ENCODE assay signal across 14 cellular contexts in the genomic region with DNA sequence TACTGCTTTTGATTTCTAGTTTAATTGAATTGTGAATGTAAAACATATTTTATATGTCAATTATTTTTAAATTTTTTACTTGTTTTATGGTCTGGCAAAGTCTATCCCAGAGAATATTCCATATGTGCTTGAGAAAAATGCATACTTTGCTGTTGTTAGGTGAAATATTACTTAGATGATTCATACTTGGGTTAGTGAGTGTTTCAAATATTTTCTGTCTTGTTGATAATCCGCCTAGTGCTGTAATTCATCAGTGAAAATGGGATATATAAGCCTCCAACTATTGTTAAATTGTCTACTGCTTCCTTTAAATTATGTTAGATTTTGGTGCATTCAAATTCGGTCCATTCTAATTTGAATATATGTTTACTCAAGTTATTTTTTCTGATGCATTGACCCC.
DNase-seq lines count a peak whose midpoint lies in the region; ATAC-seq, FAIRE-seq and TF ChIP-seq lines count a peak whose summit lies in the region.
"Had no signal": no experiment of that assay in that cellular context is flagged by ENCODE, and none has a peak within 500 bp of the region (broad histone marks: within the 10 kb centered on the region; RNA-seq: fewer than 3 reads in every experiment).

No MANE protein-coding gene starts in this region.

- intact Hi-C loops in activated CD4-positive, alpha-beta T cell treated with anti-CD3 and anti-CD28 coated beads, Interleukin-2, amount 10 ng/mL, durations not matched to agents 24 days and 14 days (cut with micrococcal nuclease): no loop called here
- intact Hi-C loops in HepG2 (cut with micrococcal nuclease; ENCODE audit: unreplicated experiment): no loop called here

- no peaks in the 10 kb centered on the region for H3K9me3 Mint-ChIP-seq in activated CD4-positive, alpha-beta T cell treated with anti-CD3 and anti-CD28 coated beads, Interleukin-2, amount 10 ng/mL, durations not matched to agents 24 days and 14 days

- POLR2A ChIA-PET in HepG2 (lab: Yijun Ruan, JAX): no interaction called here

- no peak for TF ChIP-seq POLR2A in HepG2 (IDR thresholded peaks at IDR 0.05; ENCODE audit: insufficient read depth in 1 of 2, low read depth in 2 of 2, low read length in 2 of 2)

- H3K4me3 Mint-ChIP-seq in activated CD4-positive, alpha-beta T cell treated with anti-CD3 and anti-CD28 coated beads, Interleukin-2, amount 10 ng/mL, durations not matched to agents 24 days and 14 days: no peak overlapping the region
- H3K4me3 Mint-ChIP-seq: CD8-positive, alpha-beta T cell had no signal

- H3K4me2 ChIP-seq in fibroblast of lung (ENCODE audit: extremely low read depth, insufficient read depth, low read length) (no peak overlapping the region), HepG2 (ENCODE audit: low read depth, low read length) (no peak overlapping the region)
- H3K4me2 ChIP-seq: BLaER1 had no signal

- no peak overlapping the region for H3K27ac Mint-ChIP-seq in activated CD4-positive, alpha-beta T cell treated with anti-CD3 and anti-CD28 coated beads, Interleukin-2, amount 10 ng/mL, durations not matched to agents 24 days and 14 days
- H3K27ac Mint-ChIP-seq: CD8-positive, alpha-beta T cell had no signal

- no peak overlapping the region for H3K4me3 ChIP-seq in adipocyte (ENCODE audit: low read length)
- H3K4me3 ChIP-seq in fibroblast of lung (replicated peaks in 1 of 4; ENCODE audit: control extremely low read depth in 1 of 4, insufficient read depth in 1 of 4, low read depth in 3 of 4, low read length in 4 of 4): no peak overlapping the region
- H3K4me3 ChIP-seq in retinal pigment epithelial cell (ENCODE audit: low read length): no peak overlapping the region
- no peak overlapping the region for H3K4me3 ChIP-seq in HepG2 (replicated peaks in 1 of 3; ENCODE audit: insufficient read depth in 1 of 3, low read depth in 2 of 3, low read length in 3 of 3)
- H3K4me3 ChIP-seq: BLaER1 had no signal

- H3K4me1 Mint-ChIP-seq in activated CD4-positive, alpha-beta T cell treated with anti-CD3 and anti-CD28 coated beads, Interleukin-2, amount 10 ng/mL, durations not matched to agents 24 days and 14 days: no peaks in the 10 kb centered on the region

- no peak overlapping the region for H3K27ac ChIP-seq in fibroblast of lung (ENCODE audit: insufficient read depth, low read length)
- no peak overlapping the region for H3K27ac ChIP-seq in HepG2 (ENCODE audit: extremely low read length, insufficient read depth, low read length)
- H3K27ac ChIP-seq: BLaER1 had no signal

- H3K9me3 ChIP-seq in adipocyte (ENCODE audit: control insufficient read depth, low read length) (no peaks in the 10 kb centered on the region), fibroblast of lung (ENCODE audit: control insufficient read depth, insufficient read depth, low read depth, low read length) (no peaks in the 10 kb centered on the region), HepG2 (ENCODE audit: low read length) (peaks cover 59% of the 10 kb centered on the region)
- H3K9me3 ChIP-seq: BLaER1 had no signal

- H3K9ac ChIP-seq in adipocyte (ENCODE audit: low read length) (no peak overlapping the region), fibroblast of lung (ENCODE audit: insufficient read depth, low read length) (no peak overlapping the region), HepG2 (ENCODE audit: insufficient read depth, low read depth, low read length) (no peak overlapping the region)
- H3K9ac ChIP-seq: BLaER1 had no signal

- no peak for TF ChIP-seq RAD21 in HepG2 (CRISPR knock-in tag; IDR thresholded peaks at IDR 0.05)

- 3% methylated on average over 2 of the region's 2 CpGs for WGBS in HepG2 (ENCODE audit: low lambda C conversion rate)

- in situ Hi-C loops in HepG2 (cut with HindIII; ENCODE audit: extremely low pct_ligation_motif_present, low pct_unique_long_range_greater_than_20kb): no loop called here

- H3K36me3 Mint-ChIP-seq in activated CD4-positive, alpha-beta T cell treated with anti-CD3 and anti-CD28 coated beads, Interleukin-2, amount 10 ng/mL, durations not matched to agents 24 days and 14 days (ENCODE audit: low read depth): no peaks in the 10 kb centered on the region
- H3K36me3 Mint-ChIP-seq: CD8-positive, alpha-beta T cell had no signal

- TF ChIP-seq CTCF in fibroblast of lung (conservative IDR thresholded peaks at IDR 0.05 in 1 of 2, IDR thresholded peaks at IDR 0.05 in 1 of 2; ENCODE audit: low read depth in 1 of 2, low read length in 2 of 2) (no peak), retinal pigment epithelial cell (conservative IDR thresholded peaks at IDR 0.05; ENCODE audit: low read depth, low read length) (no peak), HepG2 (CRISPR knock-in tag; IDR thresholded peaks at IDR 0.05) (no peak)

- H2AFZ ChIP-seq in fibroblast of lung (ENCODE audit: low read length) (no peak overlapping the region), HepG2 (ENCODE audit: low read length) (no peak overlapping the region)

- no peak for TF ChIP-seq EP300 in HepG2 (IDR thresholded peaks at IDR 0.05; ENCODE audit: low read depth in 2 of 2, low read length in 2 of 2)
- no peak for TF ChIP-seq EP300 in HepG2 (CRISPR knock-in tag; IDR thresholded peaks at IDR 0.05; ENCODE audit: borderline replicate concordance)

- ATAC-seq in HepG2: no peak
- no peak for ATAC-seq in HG03097 (IDR thresholded peaks at IDR 0.05; ENCODE audit: low FRiP score, unreplicated experiment)
- ATAC-seq: CD8-positive, alpha-beta T cell had no signal

- H3K4me1 ChIP-seq in adipocyte (ENCODE audit: control insufficient read depth, insufficient read depth, low read length) (peaks cover 10% of the 10 kb centered on the region), fibroblast of lung (ENCODE audit: control insufficient read depth, extremely low read depth, insufficient read depth, low read length) (no peaks in the 10 kb centered on the region), HepG2 (ENCODE audit: insufficient read depth, low read length) (no peaks in the 10 kb centered on the region)
- H3K4me1 ChIP-seq: BLaER1 had no signal

- H3K27me3 Mint-ChIP-seq in activated CD4-positive, alpha-beta T cell treated with anti-CD3 and anti-CD28 coated beads, Interleukin-2, amount 10 ng/mL, durations not matched to agents 24 days and 14 days: no peaks in the 10 kb centered on the region

- H3K36me3 ChIP-seq in adipocyte (ENCODE audit: control insufficient read depth, insufficient read depth, low read length, severe bottlenecking) (no peaks in the 10 kb centered on the region), fibroblast of lung (ENCODE audit: control insufficient read depth, insufficient read depth, low read length) (no peaks in the 10 kb centered on the region), HepG2 (replicated peaks in 1 of 2; ENCODE audit: control insufficient read depth in 1 of 2, insufficient read depth in 2 of 2, low read length in 2 of 2) (no peaks in the 10 kb centered on the region)
- H3K36me3 ChIP-seq: BLaER1 had no signal

- H3K27me3 ChIP-seq in adipocyte (replicated peaks; ENCODE audit: control insufficient read depth, insufficient read depth, low read length) (no peaks in the 10 kb centered on the region), fibroblast of lung (ENCODE audit: control insufficient read depth, insufficient read depth, low read length) (no peaks in the 10 kb centered on the region), HepG2 (ENCODE audit: control insufficient read depth in 1 of 2, insufficient read depth in 2 of 2, low read length in 2 of 2) (no peaks in the 10 kb centered on the region)
- H3K27me3 ChIP-seq: BLaER1 had no signal

- BruUV-seq in HepG2 (replicated peaks; lab: Mats Ljungman, UMichigan): no TSS peak

- H3K79me2 ChIP-seq in fibroblast of lung (ENCODE audit: control insufficient read depth, insufficient read depth, low read length) (no peaks in the 10 kb centered on the region), HepG2 (ENCODE audit: insufficient read depth, low read length) (no peaks in the 10 kb centered on the region)

- no peaks in the 10 kb centered on the region for H4K20me1 ChIP-seq in fibroblast of lung (ENCODE audit: control insufficient read depth, extremely low read depth, insufficient read depth, low read length)
- no peaks in the 10 kb centered on the region for H4K20me1 ChIP-seq in HepG2 (ENCODE audit: insufficient read depth, low read length)
- H4K20me1 ChIP-seq: BLaER1 had no signal

- no peak for FAIRE-seq in HTR-8/SVneo (lab: Jason Lieb, UNC)
- no peak for FAIRE-seq in HepG2 (lab: Jason Lieb, UNC)

- CTCF ChIA-PET in HepG2 (lab: Yijun Ruan, JAX; ENCODE audit: low intra/inter-chr PET ratio, low total read pairs): no interaction called here

- peak; percentile 2 for DNase-seq in HTR-8/SVneo (ENCODE audit: insufficient read length, low spot score)
- DNase-seq in adipocyte (ENCODE audit: low read depth): peak; percentile 1
- peak; percentile 7 to 48 for DNase-seq in fibroblast of lung (ENCODE audit: low read depth in 2 of 2)
- DNase-seq in retinal pigment epithelial cell (ENCODE audit: low read depth): peak; percentile 62
- no peak for DNase-seq in activated CD4-positive, alpha-beta T cell treated with anti-CD3 and anti-CD28 coated beads, Interleukin-2, amount 10 ng/mL, durations not matched to agents 24 days and 14 days
- DNase-seq in HepG2 (ENCODE audit: low spot score): no peak
- no peak for DNase-seq in GM19238 (ENCODE audit: insufficient read length, low spot score)
- DNase-seq: CD8-positive, alpha-beta T cell; DMS79; HCEC 1CT; NCI-H1694 treated with DMSO at 0.1 percent for 48 hours; NCI-H774 had no signal

TF ChIP-seq in HepG2, 621 proteins besides CTCF, POLR2A, EP300 and RAD21:
- TF ChIP-seq ZNF841 (CRISPR knock-in tag; IDR thresholded peaks at IDR 0.05; ENCODE audit: borderline replicate concordance): no peak
- no peak for TF ChIP-seq ATF1 (CRISPR knock-in tag; IDR thresholded peaks at IDR 0.05)
- no peak for TF ChIP-seq ZFP62 (CRISPR knock-in tag; IDR thresholded peaks at IDR 0.05)
TF ChIP-seq in HepG2: peak in this region for 0.

Comparison
In these comparisons a context has a peak if more than half of its experiments do, and no peak if none do; other contexts are left out.
1. DNase-seq: peak in HTR-8/SVneo (single experiment), adipocyte (single experiment), fibroblast of lung (2 of 2) and retinal pigment epithelial cell (single experiment); none in activated CD4-positive, alpha-beta T cell treated with anti-CD3 and anti-CD28 coated beads, Interleukin-2, amount 10 ng/mL, durations not matched to agents 24 days and 14 days (single experiment), HepG2 (single experiment) and GM19238 (single experiment).